12 cellular contexts compared by ENCODE assay signal in genomic region chr2:206245178-206245778, GRCh38. TPM values are rescaled to one million over a fixed set of nuclear protein-coding genes. Genes with fewer than 3 reads are reported as not detected.
DNase-seq lines count a peak whose midpoint lies in the region; ATAC-seq and TF ChIP-seq lines count a peak whose summit lies in the region.
"Had no signal": no experiment of that assay in that cellular context is flagged by ENCODE, and none has a peak within 500 bp of the region (broad histone marks: within the 10 kb centered on the region; RNA-seq: fewer than 3 reads in every experiment).

No MANE protein-coding gene starts in this region.

- no peaks in the 10 kb centered on the region for H3K36me3 ChIP-seq in brain microvascular endothelial cell (replicated peaks)
- H3K36me3 ChIP-seq: heart left ventricle had no signal

- peaks cover 19% of the 10 kb centered on the region for H3K27me3 Mint-ChIP-seq in activated T-helper 1 cell treated with anti-CD3 and anti-CD28 coated beads, Interleukin-12 subunit alpha, Interleukin-12 subunit beta, Interleukin-2, Interleukin-4 antibody, amounts not matched to agents 30 ng/mL and 10 ng/mL and 1 ng/mL, durations not matched to agents 14 hours and 24 hours and 36 hours (ENCODE audit: insufficient read depth)

- H3K27ac Mint-ChIP-seq in activated T-helper 1 cell treated with anti-CD3 and anti-CD28 coated beads, Interleukin-12 subunit alpha, Interleukin-12 subunit beta, Interleukin-2, Interleukin-4 antibody, amounts not matched to agents 30 ng/mL and 10 ng/mL and 1 ng/mL, durations not matched to agents 14 hours and 24 hours and 36 hours = no peak overlapping the region
- H3K27ac Mint-ChIP-seq: activated naive CD4-positive, alpha-beta T cell treated with anti-CD3 and anti-CD28 coated beads for 36 hours; WTC11 had no signal

- TF ChIP-seq CTCF in brain microvascular endothelial cell (IDR thresholded peaks at IDR 0.05; ENCODE audit: low read depth, low read length, missing control alignments) = no peak

- intact Hi-C loops in activated T-helper 1 cell treated with anti-CD3 and anti-CD28 coated beads, Interleukin-12 subunit alpha, Interleukin-12 subunit beta, Interleukin-2, Interleukin-4 antibody, amounts not matched to agents 30 ng/mL and 10 ng/mL and 1 ng/mL, durations not matched to agents 14 hours and 24 hours and 36 hours (cut with micrococcal nuclease) = no loop called here

- H3K4me3 ChIP-seq in brain microvascular endothelial cell (ENCODE audit: low read depth, low read length) = no peak overlapping the region
- H3K4me3 ChIP-seq: heart left ventricle had no signal

- H3K4me1 Mint-ChIP-seq in activated T-helper 1 cell treated with anti-CD3 and anti-CD28 coated beads, Interleukin-12 subunit alpha, Interleukin-12 subunit beta, Interleukin-2, Interleukin-4 antibody, amounts not matched to agents 30 ng/mL and 10 ng/mL and 1 ng/mL, durations not matched to agents 14 hours and 24 hours and 36 hours (ENCODE audit: low read depth) = peaks cover 5% of the 10 kb centered on the region
- H3K4me1 Mint-ChIP-seq: WTC11 had no signal

- H3K4me3 Mint-ChIP-seq in activated T-helper 1 cell treated with anti-CD3 and anti-CD28 coated beads, Interleukin-12 subunit alpha, Interleukin-12 subunit beta, Interleukin-2, Interleukin-4 antibody, amounts not matched to agents 30 ng/mL and 10 ng/mL and 1 ng/mL, durations not matched to agents 14 hours and 24 hours and 36 hours = no peak overlapping the region
- H3K4me3 Mint-ChIP-seq: activated naive CD4-positive, alpha-beta T cell treated with anti-CD3 and anti-CD28 coated beads for 36 hours; WTC11 had no signal

- in situ Hi-C loops in brain microvascular endothelial cell (cut with HindIII; ENCODE audit: low pct_ligation_motif_present, low sequenced_read_pairs) = no loop called here

- H3K27ac ChIP-seq in brain microvascular endothelial cell = no peak overlapping the region
- H3K27ac ChIP-seq: heart left ventricle had no signal

- no peaks in the 10 kb centered on the region for H3K27me3 ChIP-seq in brain microvascular endothelial cell (replicated peaks)

- peak; percentile 14 for DNase-seq in germinal center (ENCODE audit: low spot score)
- no peak for DNase-seq in NCI-H446 (lab: John Stamatoyannopoulos, UW)
- DNase-seq in GDM1 (lab: John Stamatoyannopoulos, UW) = no peak
- no peak for DNase-seq in brain microvascular endothelial cell
- DNase-seq in activated T-helper 1 cell treated with anti-CD3 and anti-CD28 coated beads, Interleukin-12 subunit alpha, Interleukin-12 subunit beta, Interleukin-2, Interleukin-4 antibody, amounts not matched to agents 30 ng/mL and 10 ng/mL and 1 ng/mL, durations not matched to agents 14 hours and 24 hours and 36 hours (ENCODE audit: low spot score) = no peak
- DNase-seq: activated naive CD4-positive, alpha-beta T cell treated with anti-CD3 and anti-CD28 coated beads for 36 hours; heart left ventricle had no signal

- ATAC-seq in GM18861 (IDR thresholded peaks at IDR 0.05; ENCODE audit: unreplicated experiment) (peak; percentile 84), GM21423 (IDR thresholded peaks at IDR 0.05; ENCODE audit: unreplicated experiment) (peak; percentile 77), HG03196 (IDR thresholded peaks at IDR 0.05; ENCODE audit: unreplicated experiment) (peak; percentile 46)
- ATAC-seq: HCT116, heart left ventricle, WTC11 had no signal

- no peaks in the 10 kb centered on the region for H3K36me3 Mint-ChIP-seq in activated T-helper 1 cell treated with anti-CD3 and anti-CD28 coated beads, Interleukin-12 subunit alpha, Interleukin-12 subunit beta, Interleukin-2, Interleukin-4 antibody, amounts not matched to agents 30 ng/mL and 10 ng/mL and 1 ng/mL, durations not matched to agents 14 hours and 24 hours and 36 hours (ENCODE audit: low read depth)
- H3K36me3 Mint-ChIP-seq: WTC11 had no signal

- H3K9me3 Mint-ChIP-seq in activated T-helper 1 cell treated with anti-CD3 and anti-CD28 coated beads, Interleukin-12 subunit alpha, Interleukin-12 subunit beta, Interleukin-2, Interleukin-4 antibody, amounts not matched to agents 30 ng/mL and 10 ng/mL and 1 ng/mL, durations not matched to agents 14 hours and 24 hours and 36 hours = no peaks in the 10 kb centered on the region
- H3K9me3 Mint-ChIP-seq: activated naive CD4-positive, alpha-beta T cell treated with anti-CD3 and anti-CD28 coated beads for 36 hours; WTC11 had no signal

RNA-seq across cellular contexts. Expression of gene ZDBF2, which starts 29.2 kb away (rescaled TPM):
- 9.3 and 11.4 TPM in 2 replicates for total RNA-seq in activated T-helper 1 cell treated with anti-CD3 and anti-CD28 coated beads, Interleukin-12 subunit alpha, Interleukin-12 subunit beta, Interleukin-2, Interleukin-4 antibody, amounts not matched to agents 30 ng/mL and 10 ng/mL and 1 ng/mL, durations not matched to agents 14 hours and 24 hours and 36 hours
